Comparison of ENCODE assay signal across 9 cellular contexts in genomic region chr1:246214708-246215504, GRCh38.
DNase-seq lines count a peak whose midpoint lies in the region; ATAC-seq and TF ChIP-seq lines count a peak whose summit lies in the region.
"Had no signal": no experiment of that assay in that cellular context is flagged by ENCODE, and none has a peak within 500 bp of the region (broad histone marks: within the 10 kb centered on the region; RNA-seq: fewer than 3 reads in every experiment).

No MANE protein-coding gene starts in this region.

- peak overlapping the region; percentile 44 for H3K4me2 ChIP-seq in Loucy (ENCODE audit: low read depth, low read length, poor library complexity, severe bottlenecking)

- no peaks in the 10 kb centered on the region for H3K9me3 ChIP-seq in Loucy (ENCODE audit: insufficient read depth, low read depth, low read length)
- no peaks in the 10 kb centered on the region for H3K9me3 ChIP-seq in stomach

- ATAC-seq in GM18505 (IDR thresholded peaks at IDR 0.05; ENCODE audit: unreplicated experiment) (peak; percentile 98), HG02588 (IDR thresholded peaks at IDR 0.05; ENCODE audit: unreplicated experiment) (peak; percentile 95), activated B cell treated with CpG ODN at 0.5 μM for 24 hours (ENCODE audit: low read depth) (peak; percentile 83)

- peaks cover 44% of the 10 kb centered on the region for H3K4me1 ChIP-seq in Loucy (ENCODE audit: insufficient read depth, low read length, poor library complexity, severe bottlenecking)
- peaks cover 0 to 6% (median 0%) of the 10 kb centered on the region in 4 donors for H3K4me1 ChIP-seq in stomach

- H3K9ac ChIP-seq in Loucy (ENCODE audit: low read depth, low read length, poor library complexity, severe bottlenecking): peak overlapping the region; percentile 51

- H3K9me3 Mint-ChIP-seq in activated B cell treated with CpG ODN at 0.5 μM for 24 hours: no peaks in the 10 kb centered on the region
- no peaks in the 10 kb centered on the region for H3K9me3 Mint-ChIP-seq in endothelial cell (ENCODE audit: unreplicated experiment)
- H3K9me3 Mint-ChIP-seq: natural killer cell treated with Interleukin-12 subunit alpha and Interleukin-12 subunit beta and Interleukin-15 and Interleukin-18, amount 100 ng/mL, for 72 hours had no signal

- intact Hi-C loops in activated B cell treated with CpG ODN at 0.5 μM for 24 hours (cut with micrococcal nuclease) (no loop called here), stomach (cut with DNase I; ENCODE audit: low total_unique reads) (no loop called here)

- H2AFZ ChIP-seq in Loucy (ENCODE audit: low read length): no peak overlapping the region

- no peaks in the 10 kb centered on the region for H3K27me3 Mint-ChIP-seq in activated B cell treated with CpG ODN at 0.5 μM for 24 hours
- no peaks in the 10 kb centered on the region for H3K27me3 Mint-ChIP-seq in endothelial cell (ENCODE audit: unreplicated experiment)
- H3K27me3 Mint-ChIP-seq: natural killer cell treated with Interleukin-12 subunit alpha and Interleukin-12 subunit beta and Interleukin-15 and Interleukin-18, amount 100 ng/mL, for 72 hours had no signal

- H4K20me1 ChIP-seq in Loucy (ENCODE audit: insufficient read depth, low read length, poor library complexity, severe bottlenecking): no peaks in the 10 kb centered on the region

- no peak overlapping the region for H3K4me3 Mint-ChIP-seq in activated B cell treated with CpG ODN at 0.5 μM for 24 hours
- H3K4me3 Mint-ChIP-seq in endothelial cell (ENCODE audit: unreplicated experiment): no peak overlapping the region
- H3K4me3 Mint-ChIP-seq: natural killer cell treated with Interleukin-12 subunit alpha and Interleukin-12 subunit beta and Interleukin-15 and Interleukin-18, amount 100 ng/mL, for 72 hours had no signal

- TF ChIP-seq POLR2A in GM18505 (IDR thresholded peaks at IDR 0.05; ENCODE audit: borderline replicate concordance, extremely low read depth, insufficient read depth, insufficient read length): no peak
- TF ChIP-seq POLR2A in stomach (IDR thresholded peaks at IDR 0.05): no peak

- H3K36me3 ChIP-seq in Loucy (ENCODE audit: insufficient read depth, low read length) (no peaks in the 10 kb centered on the region), stomach (peaks cover 0 to 8% (median 0%) of the 10 kb centered on the region in 4 donors)

- H3K4me3 ChIP-seq in Loucy (ENCODE audit: low read length, poor library complexity, severe bottlenecking): peak overlapping the region; percentile 30
- no peak overlapping the region for H3K4me3 ChIP-seq in stomach

- TF ChIP-seq EP300 in stomach (IDR thresholded peaks at IDR 0.05): no peak

- H3K27ac ChIP-seq in stomach: peak overlapping the region in 2 of 5 donors; percentile 2 to 7

- POLR2A ChIA-PET in activated B cell treated with CpG ODN at 0.5 μM for 24 hours (lab: Charles Lee): interaction anchor here (1.0 kb wide), 1 partner anchor 115 kb away, joined by 3 read pairs; no protein-coding TSS in a partner anchor

- 75 to 87% (median 84%) methylated on average over 9 of the region's 9 CpGs for WGBS in stomach, 5 donors

- no peaks in the 10 kb centered on the region for H3K79me2 ChIP-seq in Loucy (ENCODE audit: insufficient read depth, low read length)

- H3K27me3 ChIP-seq in Loucy (ENCODE audit: insufficient read depth, low read length, poor library complexity, severe bottlenecking) (no peaks in the 10 kb centered on the region), stomach (no peaks in the 10 kb centered on the region)

- CTCF ChIA-PET in activated B cell treated with CpG ODN at 0.5 μM for 24 hours (lab: Charles Lee): no interaction called here

- H3K9me2 ChIP-seq in Loucy (replicated peaks; ENCODE audit: low read depth, low read length): no peaks in the 10 kb centered on the region

- H3K4me1 Mint-ChIP-seq in activated B cell treated with CpG ODN at 0.5 μM for 24 hours: peaks cover 19% of the 10 kb centered on the region
- H3K4me1 Mint-ChIP-seq in endothelial cell (ENCODE audit: unreplicated experiment): peaks cover 7% of the 10 kb centered on the region

- no peak for TF ChIP-seq CTCF in Loucy (conservative IDR thresholded peaks at IDR 0.05; ENCODE audit: low read length)
- TF ChIP-seq CTCF in activated B cell treated with CpG ODN at 0.5 μM for 24 hours (IDR thresholded peaks at IDR 0.05): no peak
- TF ChIP-seq CTCF in stomach (IDR thresholded peaks at IDR 0.05): no peak
- no peak for TF ChIP-seq CTCF in endothelial cell (IDR thresholded peaks at IDR 0.05; ENCODE audit: unreplicated experiment)

- H3K27ac Mint-ChIP-seq in activated B cell treated with CpG ODN at 0.5 μM for 24 hours: no peak overlapping the region
- H3K27ac Mint-ChIP-seq in endothelial cell (ENCODE audit: unreplicated experiment): no peak overlapping the region
- H3K27ac Mint-ChIP-seq: natural killer cell treated with Interleukin-12 subunit alpha and Interleukin-12 subunit beta and Interleukin-15 and Interleukin-18, amount 100 ng/mL, for 72 hours had no signal

- DNase-seq in activated B cell treated with CpG ODN at 0.5 μM for 24 hours (no peak), medulla oblongata (ENCODE audit: extremely low spot score) (peak; percentile 82), stomach (no peak), endothelial cell (ENCODE audit: low spot score) (no peak)
- no peak for DNase-seq in stimulated activated CD4-positive, alpha-beta T cell treated with anti-CD3 and anti-CD28 coated beads, Interleukin-15, amount 100 ng/mL, for 24 hours

- H3K36me3 Mint-ChIP-seq in activated B cell treated with CpG ODN at 0.5 μM for 24 hours (ENCODE audit: low read depth) (peaks cover 3% of the 10 kb centered on the region), endothelial cell (ENCODE audit: low read depth, unreplicated experiment) (no peaks in the 10 kb centered on the region)
- H3K36me3 Mint-ChIP-seq: natural killer cell treated with Interleukin-12 subunit alpha and Interleukin-12 subunit beta and Interleukin-15 and Interleukin-18, amount 100 ng/mL, for 72 hours had no signal

- no peaks in the 10 kb centered on the region for H3F3A ChIP-seq in Loucy (ENCODE audit: low read depth)
